ENCODE assay signal across 1 cellular context in the genomic region with DNA sequence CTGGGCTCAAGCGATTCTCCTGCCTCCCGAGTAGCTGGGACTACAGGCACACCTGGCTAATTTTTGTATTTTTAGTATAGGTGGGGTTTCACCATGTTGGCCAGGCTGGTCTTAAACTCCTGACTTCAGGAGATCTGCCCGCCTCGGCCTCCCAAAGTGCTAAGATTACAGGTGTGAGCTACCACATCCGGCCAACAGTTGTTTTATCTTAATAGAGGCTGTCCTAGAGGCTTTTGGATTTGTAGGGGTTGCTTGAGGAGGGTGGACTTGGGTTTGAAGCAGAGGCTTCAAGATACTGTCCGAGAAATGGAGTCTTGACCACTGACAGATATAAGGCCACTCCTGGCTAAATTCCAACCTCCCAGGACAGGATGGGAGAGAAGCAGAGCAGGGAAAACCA. TPM values are rescaled to one million over a fixed set of nuclear protein-coding genes. Genes with fewer than 3 reads are reported as not detected.
"Had no signal": no experiment of that assay in that cellular context is flagged by ENCODE, and none has a peak within 500 bp of the region (broad histone marks: within the 10 kb centered on the region; RNA-seq: fewer than 3 reads in every experiment).

No MANE protein-coding gene starts in this region.

RNA-seq across cellular contexts. Expression of gene ADAMTS7, which starts 27.9 kb away (rescaled TPM):
- total RNA-seq: mononuclear cell had no signal
